In genomic region chr2:147773479-147773878, GRCh38 we compare ENCODE assay signal across 26 cellular contexts.
"Had no signal": no experiment of that assay in that cellular context is flagged by ENCODE, and none has a peak within 500 bp of the region (broad histone marks: within the 10 kb centered on the region; RNA-seq: fewer than 3 reads in every experiment).

No MANE protein-coding gene starts in this region.

- H3K9me3 Mint-ChIP-seq: neural crest cell had no signal

- H3K27ac ChIP-seq: adrenal gland, body of pancreas, colonic mucosa, epithelial cell of prostate, esophagus squamous epithelium, suprapubic skin, tibial nerve had no signal

- H3K4me1 ChIP-seq: adrenal gland, body of pancreas, colonic mucosa, esophagus squamous epithelium, suprapubic skin, tibial nerve had no signal

- H3K36me3 Mint-ChIP-seq: naive thymus-derived CD8-positive, alpha-beta T cell; stimulated activated naive B cell treated with anti-CD40 and anti-IgM and Interleukin-4, amounts not matched to agents 10 μg/mL and 1 μg/mL and 100 μg/mL, for 72 hours had no signal

- H3K4me1 Mint-ChIP-seq: activated naive CD8-positive, alpha-beta T cell treated with anti-CD3 and anti-CD28 coated beads for 36 hours; naive thymus-derived CD8-positive, alpha-beta T cell; neural crest cell; stimulated activated naive B cell treated with anti-CD40 and anti-IgM and Interleukin-4, amounts not matched to agents 10 μg/mL and 1 μg/mL and 100 μg/mL, for 72 hours had no signal

- H3K4me3 Mint-ChIP-seq: activated naive CD8-positive, alpha-beta T cell treated with anti-CD3 and anti-CD28 coated beads for 36 hours; activated T-cell treated with anti-CD3 and anti-CD28 coated beads, Interleukin-2, amount 50 U/mL, for 72 hours; naive thymus-derived CD8-positive, alpha-beta T cell; neural crest cell; stimulated activated naive B cell treated with anti-CD40 and anti-IgM and Interleukin-4, amounts not matched to agents 10 μg/mL and 1 μg/mL and 100 μg/mL, for 72 hours had no signal

- H3K36me3 ChIP-seq: adrenal gland, colonic mucosa, esophagus squamous epithelium, suprapubic skin, tibial nerve had no signal

- ATAC-seq: activated T-cell treated with anti-CD3 and anti-CD28 coated beads, Interleukin-2, amount 50 U/mL, for 72 hours; body of pancreas; left colon; naive thymus-derived CD8-positive, alpha-beta T cell; right cardiac atrium; stimulated activated naive B cell treated with anti-CD40 and anti-IgM and Interleukin-4, amounts not matched to agents 10 μg/mL and 1 μg/mL and 100 μg/mL, for 72 hours had no signal

- H3K27ac Mint-ChIP-seq: activated naive CD8-positive, alpha-beta T cell treated with anti-CD3 and anti-CD28 coated beads for 36 hours; activated T-cell treated with anti-CD3 and anti-CD28 coated beads, Interleukin-2, amount 50 U/mL, for 72 hours; naive thymus-derived CD8-positive, alpha-beta T cell; stimulated activated naive B cell treated with anti-CD40 and anti-IgM and Interleukin-4, amounts not matched to agents 10 μg/mL and 1 μg/mL and 100 μg/mL, for 72 hours had no signal

- H3K9me3 ChIP-seq: adrenal gland, body of pancreas, colonic mucosa, esophagus squamous epithelium, suprapubic skin, tibial nerve had no signal

- H3K27me3 Mint-ChIP-seq: activated naive CD8-positive, alpha-beta T cell treated with anti-CD3 and anti-CD28 coated beads for 36 hours had no signal

- DNase-seq: activated CD4-positive, alpha-beta T cell treated with anti-CD3 and anti-CD28 coated beads for 4 hours; activated CD4-positive, alpha-beta T cell treated with anti-CD3 and anti-CD28 coated beads, Interleukin-2, amount 50 U/mL, for 4 hours; activated naive CD4-positive, alpha-beta T cell treated with Interleukin-2 at 50 U/mL for 16 hours; activated naive CD8-positive, alpha-beta T cell treated with anti-CD3 and anti-CD28 coated beads for 36 hours; activated T-cell treated with anti-CD3 and anti-CD28 coated beads for 4 hours; activated T-cell treated with anti-CD3 and anti-CD28 coated beads, Interleukin-2, amount 50 U/mL, for 72 hours; adrenal gland; aorta; body of pancreas; cerebellar nuclear complex; colonic mucosa; effector CD8-positive, alpha-beta T cell; esophagus squamous epithelium; left colon; mammary epithelial cell; midbrain; naive thymus-derived CD8-positive, alpha-beta T cell; occipital lobe; right cardiac atrium; stimulated activated CD4-positive, alpha-beta T cell treated with anti-CD3 and anti-CD28 coated beads, Interleukin-15, amount 100 ng/mL, for 24 hours; stimulated activated CD4-positive, alpha-beta T cell treated with anti-CD3 and anti-CD28 coated beads, Interleukin-2, amount 100 ng/mL, for 24 hours; stimulated activated naive B cell treated with anti-CD40 and anti-IgM and Interleukin-4, amounts not matched to agents 10 μg/mL and 1 μg/mL and 100 μg/mL, for 72 hours had no signal

- H3K27me3 ChIP-seq: adrenal gland, body of pancreas, colonic mucosa, esophagus squamous epithelium, suprapubic skin, tibial nerve had no signal

- H3K4me3 ChIP-seq: adrenal gland, body of pancreas, colonic mucosa, esophagus squamous epithelium, suprapubic skin, tibial nerve had no signal
